ENCODE assay signal across 1 cellular context in the genomic region with DNA sequence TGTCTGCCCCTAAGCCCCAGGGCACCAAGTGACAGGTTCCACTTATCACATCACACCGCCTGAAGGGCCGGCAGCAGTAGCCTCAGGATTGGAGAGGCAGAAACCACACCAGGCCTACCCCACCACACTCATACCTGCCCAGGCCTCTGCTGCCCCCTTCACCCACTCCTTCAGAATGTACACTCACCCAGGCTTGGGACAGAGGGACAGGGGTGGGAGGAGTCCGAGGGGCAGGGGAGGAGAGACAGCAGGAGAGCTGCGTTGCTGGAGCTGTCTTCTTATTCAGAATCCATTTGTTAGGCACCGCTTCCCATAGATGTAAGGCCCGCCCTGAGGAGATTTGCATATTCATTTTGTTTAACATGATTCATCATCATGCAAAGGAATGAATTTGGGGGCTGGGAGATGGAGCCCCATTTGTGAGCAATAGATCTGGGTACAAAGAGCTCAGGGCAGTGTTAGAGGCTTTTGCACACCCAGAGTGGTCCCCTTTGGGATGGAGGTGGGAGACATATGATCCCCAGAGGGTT.
TF ChIP-seq lines count a peak whose summit lies in the region.

No MANE protein-coding gene starts in this region.

TF ChIP-seq in GM23338, 12 proteins besides CTCF, POLR2A, EP300 and RAD21:
- TF ChIP-seq, protein P1, sequence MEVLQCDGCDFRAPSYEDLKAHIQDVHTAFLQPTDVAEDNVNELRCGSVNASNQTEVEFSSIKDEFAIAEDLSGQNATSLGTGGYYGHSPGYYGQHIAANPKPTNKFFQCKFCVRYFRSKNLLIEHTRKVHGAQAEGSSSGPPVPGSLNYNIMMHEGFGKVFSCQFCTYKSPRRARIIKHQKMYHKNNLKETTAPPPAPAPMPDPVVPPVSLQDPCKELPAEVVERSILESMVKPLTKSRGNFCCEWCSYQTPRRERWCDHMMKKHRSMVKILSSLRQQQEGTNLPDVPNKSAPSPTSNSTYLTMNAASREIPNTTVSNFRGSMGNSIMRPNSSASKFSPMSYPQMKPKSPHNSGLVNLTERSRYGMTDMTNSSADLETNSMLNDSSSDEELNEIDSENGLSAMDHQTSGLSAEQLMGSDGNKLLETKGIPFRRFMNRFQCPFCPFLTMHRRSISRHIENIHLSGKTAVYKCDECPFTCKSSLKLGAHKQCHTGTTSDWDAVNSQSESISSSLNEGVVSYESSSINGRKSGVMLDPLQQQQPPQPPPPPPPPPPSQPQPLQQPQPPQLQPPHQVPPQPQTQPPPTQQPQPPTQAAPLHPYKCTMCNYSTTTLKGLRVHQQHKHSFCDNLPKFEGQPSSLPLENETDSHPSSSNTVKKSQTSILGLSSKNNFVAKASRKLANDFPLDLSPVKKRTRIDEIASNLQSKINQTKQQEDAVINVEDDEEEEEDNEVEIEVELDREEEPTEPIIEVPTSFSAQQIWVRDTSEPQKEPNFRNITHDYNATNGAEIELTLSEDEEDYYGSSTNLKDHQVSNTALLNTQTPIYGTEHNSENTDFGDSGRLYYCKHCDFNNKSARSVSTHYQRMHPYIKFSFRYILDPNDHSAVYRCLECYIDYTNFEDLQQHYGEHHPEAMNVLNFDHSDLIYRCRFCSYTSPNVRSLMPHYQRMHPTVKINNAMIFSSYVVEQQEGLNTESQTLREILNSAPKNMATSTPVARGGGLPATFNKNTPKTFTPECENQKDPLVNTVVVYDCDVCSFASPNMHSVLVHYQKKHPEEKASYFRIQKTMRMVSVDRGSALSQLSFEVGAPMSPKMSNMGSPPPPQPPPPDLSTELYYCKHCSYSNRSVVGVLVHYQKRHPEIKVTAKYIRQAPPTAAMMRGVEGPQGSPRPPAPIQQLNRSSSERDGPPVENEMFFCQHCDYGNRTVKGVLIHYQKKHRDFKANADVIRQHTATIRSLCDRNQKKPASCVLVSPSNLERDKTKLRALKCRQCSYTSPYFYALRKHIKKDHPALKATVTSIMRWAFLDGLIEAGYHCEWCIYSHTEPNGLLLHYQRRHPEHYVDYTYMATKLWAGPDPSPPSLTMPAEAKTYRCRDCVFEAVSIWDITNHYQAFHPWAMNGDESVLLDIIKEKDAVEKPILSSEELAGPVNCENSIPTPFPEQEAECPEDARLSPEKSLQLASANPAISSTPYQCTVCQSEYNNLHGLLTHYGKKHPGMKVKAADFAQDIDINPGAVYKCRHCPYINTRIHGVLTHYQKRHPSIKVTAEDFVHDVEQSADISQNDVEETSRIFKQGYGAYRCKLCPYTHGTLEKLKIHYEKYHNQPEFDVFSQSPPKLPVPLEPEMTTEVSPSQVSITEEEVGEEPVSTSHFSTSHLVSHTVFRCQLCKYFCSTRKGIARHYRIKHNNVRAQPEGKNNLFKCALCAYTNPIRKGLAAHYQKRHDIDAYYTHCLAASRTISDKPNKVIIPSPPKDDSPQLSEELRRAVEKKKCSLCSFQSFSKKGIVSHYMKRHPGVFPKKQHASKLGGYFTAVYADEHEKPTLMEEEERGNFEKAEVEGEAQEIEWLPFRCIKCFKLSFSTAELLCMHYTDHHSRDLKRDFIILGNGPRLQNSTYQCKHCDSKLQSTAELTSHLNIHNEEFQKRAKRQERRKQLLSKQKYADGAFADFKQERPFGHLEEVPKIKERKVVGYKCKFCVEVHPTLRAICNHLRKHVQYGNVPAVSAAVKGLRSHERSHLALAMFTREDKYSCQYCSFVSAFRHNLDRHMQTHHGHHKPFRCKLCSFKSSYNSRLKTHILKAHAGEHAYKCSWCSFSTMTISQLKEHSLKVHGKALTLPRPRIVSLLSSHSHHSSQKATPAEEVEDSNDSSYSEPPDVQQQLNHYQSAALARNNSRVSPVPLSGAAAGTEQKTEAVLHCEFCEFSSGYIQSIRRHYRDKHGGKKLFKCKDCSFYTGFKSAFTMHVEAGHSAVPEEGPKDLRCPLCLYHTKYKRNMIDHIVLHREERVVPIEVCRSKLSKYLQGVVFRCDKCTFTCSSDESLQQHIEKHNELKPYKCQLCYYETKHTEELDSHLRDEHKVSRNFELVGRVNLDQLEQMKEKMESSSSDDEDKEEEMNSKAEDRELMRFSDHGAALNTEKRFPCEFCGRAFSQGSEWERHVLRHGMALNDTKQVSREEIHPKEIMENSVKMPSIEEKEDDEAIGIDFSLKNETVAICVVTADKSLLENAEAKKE (CRISPR knock-in tag; IDR thresholded peaks at IDR 0.05), result no peak
- TF ChIP-seq, protein P2, sequence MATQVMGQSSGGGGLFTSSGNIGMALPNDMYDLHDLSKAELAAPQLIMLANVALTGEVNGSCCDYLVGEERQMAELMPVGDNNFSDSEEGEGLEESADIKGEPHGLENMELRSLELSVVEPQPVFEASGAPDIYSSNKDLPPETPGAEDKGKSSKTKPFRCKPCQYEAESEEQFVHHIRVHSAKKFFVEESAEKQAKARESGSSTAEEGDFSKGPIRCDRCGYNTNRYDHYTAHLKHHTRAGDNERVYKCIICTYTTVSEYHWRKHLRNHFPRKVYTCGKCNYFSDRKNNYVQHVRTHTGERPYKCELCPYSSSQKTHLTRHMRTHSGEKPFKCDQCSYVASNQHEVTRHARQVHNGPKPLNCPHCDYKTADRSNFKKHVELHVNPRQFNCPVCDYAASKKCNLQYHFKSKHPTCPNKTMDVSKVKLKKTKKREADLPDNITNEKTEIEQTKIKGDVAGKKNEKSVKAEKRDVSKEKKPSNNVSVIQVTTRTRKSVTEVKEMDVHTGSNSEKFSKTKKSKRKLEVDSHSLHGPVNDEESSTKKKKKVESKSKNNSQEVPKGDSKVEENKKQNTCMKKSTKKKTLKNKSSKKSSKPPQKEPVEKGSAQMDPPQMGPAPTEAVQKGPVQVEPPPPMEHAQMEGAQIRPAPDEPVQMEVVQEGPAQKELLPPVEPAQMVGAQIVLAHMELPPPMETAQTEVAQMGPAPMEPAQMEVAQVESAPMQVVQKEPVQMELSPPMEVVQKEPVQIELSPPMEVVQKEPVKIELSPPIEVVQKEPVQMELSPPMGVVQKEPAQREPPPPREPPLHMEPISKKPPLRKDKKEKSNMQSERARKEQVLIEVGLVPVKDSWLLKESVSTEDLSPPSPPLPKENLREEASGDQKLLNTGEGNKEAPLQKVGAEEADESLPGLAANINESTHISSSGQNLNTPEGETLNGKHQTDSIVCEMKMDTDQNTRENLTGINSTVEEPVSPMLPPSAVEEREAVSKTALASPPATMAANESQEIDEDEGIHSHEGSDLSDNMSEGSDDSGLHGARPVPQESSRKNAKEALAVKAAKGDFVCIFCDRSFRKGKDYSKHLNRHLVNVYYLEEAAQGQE (IDR thresholded peaks at IDR 0.05; ENCODE audit: unreplicated experiment), result no peak
- TF ChIP-seq POLR2AphosphoS5 (IDR thresholded peaks at IDR 0.05; ENCODE audit: low read depth) (no peak), STAT1 (IDR thresholded peaks at IDR 0.05; ENCODE audit: unreplicated experiment) (no peak), NANOG (IDR thresholded peaks at IDR 0.05; ENCODE audit: borderline replicate concordance) (no peak), ETS1 (IDR thresholded peaks at IDR 0.05) (no peak), CREB1 (CRISPR knock-in tag; IDR thresholded peaks at IDR 0.05; ENCODE audit: low read depth) (no peak), JUNB (IDR thresholded peaks at IDR 0.05; ENCODE audit: unreplicated experiment) (no peak), ZNF114 (CRISPR knock-in tag; IDR thresholded peaks at IDR 0.05) (no peak), EZH2 (IDR thresholded peaks at IDR 0.05; ENCODE audit: low read depth, unreplicated experiment) (no peak), ZNF331 (CRISPR knock-in tag; IDR thresholded peaks at IDR 0.05; ENCODE audit: low read depth) (no peak), EZH2phosphoT487 (IDR thresholded peaks at IDR 0.05; ENCODE audit: unreplicated experiment) (no peak)
